Comparison of ENCODE assay signal across 23 cellular contexts in the genomic region with DNA sequence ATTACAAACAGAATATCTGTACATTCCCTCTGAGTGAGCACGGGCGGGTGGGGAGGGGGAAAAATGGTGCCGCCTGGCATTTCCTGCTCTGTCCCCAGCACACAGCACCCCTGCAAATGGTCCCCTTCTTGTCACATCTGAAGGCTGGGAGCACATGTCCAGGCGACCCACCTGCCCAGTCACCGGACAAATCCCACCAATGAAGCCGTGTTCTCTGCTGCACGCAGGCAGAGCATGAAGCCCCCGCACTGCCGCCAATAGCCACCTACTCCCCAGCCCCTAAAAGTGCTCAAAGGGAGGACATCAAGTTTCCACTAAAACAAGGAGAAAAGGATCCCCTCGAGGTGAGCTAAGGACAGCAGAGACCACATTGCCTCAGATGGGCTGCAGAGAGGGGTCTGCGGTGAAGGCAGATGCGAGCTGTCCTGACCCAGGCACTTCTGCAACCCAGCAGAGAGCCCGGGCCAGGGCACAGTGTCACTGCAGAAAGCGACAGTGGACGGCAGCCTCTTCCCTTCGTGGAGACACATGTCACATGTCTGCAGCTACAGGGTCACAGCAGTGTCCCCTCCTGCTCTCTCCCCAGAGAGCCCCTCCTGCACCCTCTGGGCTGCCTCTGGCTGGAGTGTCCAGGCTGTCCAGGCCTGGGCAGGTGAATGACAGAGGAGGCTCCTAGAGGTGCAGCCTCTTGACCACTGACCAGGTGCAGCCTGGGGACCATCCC.
"Had no signal": no experiment of that assay in that cellular context is flagged by ENCODE, and none has a peak within 500 bp of the region (broad histone marks: within the 10 kb centered on the region; RNA-seq: fewer than 3 reads in every experiment).

No MANE protein-coding gene starts in this region.

- H3K27me3 Mint-ChIP-seq: type B pancreatic cell had no signal

- H3K9me3 Mint-ChIP-seq: activated CD4-positive, alpha-beta memory T cell treated with anti-CD3 and anti-CD28 coated beads, Interleukin-2, amount 10 ng/mL, durations not matched to agents 7 days and 5 days; activated CD4-positive, alpha-beta T cell treated with anti-CD3 and anti-CD28 coated beads, Interleukin-2, amount 10 ng/mL, durations not matched to agents 7 days and 5 days; activated naive CD4-positive, alpha-beta T cell treated with anti-CD3 and anti-CD28 coated beads, Interleukin-2, amount 10 ng/mL, durations not matched to agents 7 days and 5 days; activated T-cell treated with anti-CD3 and anti-CD28 coated beads, Interleukin-2, amount 50 U/mL, for 72 hours; effector memory CD8-positive, alpha-beta T cell; naive thymus-derived CD8-positive, alpha-beta T cell; neural crest cell; type B pancreatic cell had no signal

- H3K27ac ChIP-seq: brain microvascular endothelial cell, gastrocnemius medialis, parathyroid adenoma, thoracic aorta, VCaP had no signal

- H3K27me3 ChIP-seq: brain microvascular endothelial cell had no signal

- H3K36me3 Mint-ChIP-seq: activated naive CD4-positive, alpha-beta T cell treated with anti-CD3 and anti-CD28 coated beads, Interleukin-2, amount 10 ng/mL, durations not matched to agents 7 days and 5 days; naive thymus-derived CD8-positive, alpha-beta T cell; type B pancreatic cell had no signal

- H3K9me3 ChIP-seq: gastrocnemius medialis, thoracic aorta had no signal

- ATAC-seq: activated T-cell treated with anti-CD3 and anti-CD28 coated beads, Interleukin-2, amount 50 U/mL, for 72 hours; effector memory CD8-positive, alpha-beta T cell; gastrocnemius medialis; left colon; naive thymus-derived CD8-positive, alpha-beta T cell; stimulated activated naive CD8-positive, alpha-beta T cell treated with anti-CD3 and anti-CD28 coated beads, Interleukin-15, Interleukin-2, amounts not matched to agents 100 U/mL and 50 U/mL, for 24 hours had no signal

- H3K36me3 ChIP-seq: brain microvascular endothelial cell, gastrocnemius medialis, thoracic aorta had no signal

- DNase-seq: activated CD4-positive, alpha-beta memory T cell treated with anti-CD3 and anti-CD28 coated beads, Interleukin-2, amount 10 ng/mL, durations not matched to agents 7 days and 5 days; activated CD4-positive, alpha-beta T cell treated with anti-CD3 and anti-CD28 coated beads for 1 hour; activated CD4-positive, alpha-beta T cell treated with anti-CD3 and anti-CD28 coated beads, Interleukin-2, amount 10 ng/mL, durations not matched to agents 7 days and 5 days; activated T-cell treated with anti-CD3 and anti-CD28 coated beads, Interleukin-2, amount 50 U/mL, for 72 hours; amniotic stem cell; brain microvascular endothelial cell; caudate nucleus; cortex of kidney; effector memory CD8-positive, alpha-beta T cell; erythroblast; gastrocnemius medialis; hippocampal formation; occipital lobe; stimulated activated CD4-positive, alpha-beta T cell treated with anti-CD3 and anti-CD28 coated beads, Interleukin-2, amount 100 ng/mL, for 48 hours; stimulated activated naive CD8-positive, alpha-beta T cell treated with anti-CD3 and anti-CD28 coated beads, Interleukin-15, Interleukin-2, amounts not matched to agents 100 U/mL and 50 U/mL, for 24 hours had no signal

- H3K4me1 ChIP-seq: gastrocnemius medialis, parathyroid adenoma had no signal

- H3K4me3 ChIP-seq: gastrocnemius medialis, thoracic aorta had no signal

- H3K4me3 Mint-ChIP-seq: activated CD4-positive, alpha-beta memory T cell treated with anti-CD3 and anti-CD28 coated beads, Interleukin-2, amount 10 ng/mL, durations not matched to agents 7 days and 5 days; activated CD4-positive, alpha-beta T cell treated with anti-CD3 and anti-CD28 coated beads, Interleukin-2, amount 10 ng/mL, durations not matched to agents 7 days and 5 days; activated naive CD4-positive, alpha-beta T cell treated with anti-CD3 and anti-CD28 coated beads, Interleukin-2, amount 10 ng/mL, durations not matched to agents 7 days and 5 days; activated T-cell treated with anti-CD3 and anti-CD28 coated beads, Interleukin-2, amount 50 U/mL, for 72 hours; effector memory CD8-positive, alpha-beta T cell; naive thymus-derived CD8-positive, alpha-beta T cell; neural crest cell; type B pancreatic cell had no signal

- H3K4me1 Mint-ChIP-seq: activated CD4-positive, alpha-beta T cell treated with anti-CD3 and anti-CD28 coated beads, Interleukin-2, amount 10 ng/mL, durations not matched to agents 7 days and 5 days; activated naive CD4-positive, alpha-beta T cell treated with anti-CD3 and anti-CD28 coated beads, Interleukin-2, amount 10 ng/mL, durations not matched to agents 7 days and 5 days had no signal
